Comparison of ENCODE assay signal across 9 cellular contexts in the genomic region with DNA sequence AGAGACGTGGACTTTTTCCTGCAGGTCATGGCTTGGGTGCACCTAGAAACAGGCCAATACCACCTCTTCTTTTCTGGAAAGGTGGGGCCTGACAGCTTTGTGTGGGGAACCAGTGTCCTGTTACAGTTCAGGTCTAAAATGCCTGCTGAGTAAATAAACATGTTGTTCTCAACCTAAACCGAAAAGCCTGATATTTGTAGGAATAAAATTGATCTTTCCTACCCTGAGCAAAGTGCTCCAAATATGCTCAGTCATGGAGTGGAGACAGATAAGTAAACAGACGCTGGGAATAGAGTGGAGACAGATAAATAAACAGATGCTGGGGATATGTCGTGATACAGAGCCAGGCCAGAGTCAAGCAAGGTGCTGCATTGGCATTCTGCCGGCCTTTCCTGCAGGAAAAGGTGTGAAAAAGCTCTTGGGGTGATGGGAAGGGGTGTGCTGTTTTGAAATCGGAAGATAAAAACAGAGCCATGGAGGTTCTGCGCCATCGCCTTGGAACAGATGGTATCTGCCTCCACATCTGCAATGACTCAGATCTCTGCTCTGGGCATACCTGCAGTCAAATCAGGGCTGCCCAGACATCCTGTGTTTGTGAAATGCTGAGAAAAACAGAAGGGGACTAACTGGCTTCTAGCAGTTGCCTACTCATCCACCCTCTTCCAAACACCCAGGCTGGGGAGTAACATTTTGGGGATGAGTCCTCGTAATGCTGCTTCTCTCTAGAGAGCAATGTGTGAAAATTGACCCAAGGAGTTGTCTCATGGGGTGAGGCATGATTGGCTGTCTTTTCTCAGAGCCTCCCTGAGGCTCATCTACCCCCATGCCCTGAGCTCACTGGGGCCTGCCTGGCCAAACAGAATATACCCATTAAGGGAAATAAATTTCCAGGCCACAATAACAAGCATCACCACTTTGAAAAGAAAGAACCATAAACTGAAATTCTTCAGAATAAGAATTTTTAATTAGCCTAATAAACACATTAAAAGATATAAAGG. TPM values are rescaled to one million over a fixed set of nuclear protein-coding genes. Genes with fewer than 3 reads are reported as not detected.
A peak's percentile ranks its signal among the peaks of the same experiment; 100 is the strongest.
DNase-seq lines count a peak whose midpoint lies in the region; ATAC-seq and TF ChIP-seq lines count a peak whose summit lies in the region.
"Had no signal": no experiment of that assay in that cellular context is flagged by ENCODE, and none has a peak within 500 bp of the region (broad histone marks: within the 10 kb centered on the region; RNA-seq: fewer than 3 reads in every experiment).

No MANE protein-coding gene starts in this region.

- peaks cover 2% of the 10 kb centered on the region for H3K4me1 ChIP-seq in right cardiac atrium (ENCODE audit: control insufficient read depth, insufficient read depth, low read length)

- ATAC-seq in HG02642 (IDR thresholded peaks at IDR 0.05; ENCODE audit: poor library complexity, unreplicated experiment) (peak; percentile 84), SK-N-SH treated with all-trans-retinoic acid at 6 μM for 48 hours (peak; percentile 68), right cardiac atrium (no peak)

- DNase-seq in DMS 273 (lab: John Stamatoyannopoulos, UW; ENCODE audit: unreplicated experiment) = peak; percentile 72
- no peak for DNase-seq in DMS 273 treated with DMSO at 0.1 percent for 48 hours (lab: John Stamatoyannopoulos, UW)
- DNase-seq in middle frontal gyrus (ENCODE audit: extremely low spot score, low spot score) = peak; percentile 29
- no peak for DNase-seq in NCI-H1048 (lab: John Stamatoyannopoulos, UW)
- DNase-seq in right cardiac atrium = no peak
- no peak for DNase-seq in AG08395 (ENCODE audit: low spot score)

- no peaks in the 10 kb centered on the region for H3K27me3 ChIP-seq in right cardiac atrium (ENCODE audit: control insufficient read depth, insufficient read depth)

- H3K27ac ChIP-seq in right cardiac atrium (ENCODE audit: low read length) = no peak overlapping the region
- H3K27ac ChIP-seq: 22Rv1 had no signal

- no peaks in the 10 kb centered on the region for H3K9me3 ChIP-seq in right cardiac atrium (ENCODE audit: control insufficient read depth, low read length)

- intact Hi-C loops in right cardiac atrium (cut with DNase I) = no loop called here

- 58% methylated on average over 9 of the region's 9 CpGs for WGBS in right cardiac atrium

- no peak overlapping the region for H3K4me3 ChIP-seq in right cardiac atrium (ENCODE audit: low read length)

TF ChIP-seq in SK-N-SH treated with all-trans-retinoic acid at 6 μM for 48 hours, 23 proteins besides CTCF, POLR2A, EP300 and RAD21:
- no peak for TF ChIP-seq PATZ1 (CRISPR knock-in tag; IDR thresholded peaks at IDR 0.05; ENCODE audit: borderline replicate concordance)
- peak; percentile 83; the same call in 1 of the 2 replicates for TF ChIP-seq TCF4 (CRISPR knock-in tag; IDR thresholded peaks at IDR 0.05; ENCODE audit: borderline replicate concordance)

RNA-seq across cellular contexts. Expression of gene TRPV2, which starts 16.8 kb away (rescaled TPM):
- total RNA-seq in right cardiac atrium = 10 to 100 TPM in 3 of 4 donors, 1 to 10 TPM in 1; 7.1 to 19.6 (median 10.7) TPM
- 5.2 TPM for polyA plus RNA-seq in right cardiac atrium

RNA-seq across cellular contexts. Expression of gene UBB, which starts 17.7 kb away (rescaled TPM):
- total RNA-seq in right cardiac atrium = 1,000 to 10,000 TPM; 1,353 to 1,780 (median 1,568) TPM
- polyA plus RNA-seq in right cardiac atrium = 1,446 TPM

RNA-seq across cellular contexts. Expression of gene CENPV, which starts 45.3 kb away (rescaled TPM):
- 10 to 100 TPM; 16.4 to 19.2 (median 18.8) TPM for total RNA-seq in right cardiac atrium
- 14.5 TPM for polyA plus RNA-seq in right cardiac atrium

Comparison
In these comparisons a context has a peak if more than half of its experiments do, and no peak if none do; other contexts are left out.
1. DNase-seq: peak in DMS 273 (single experiment) and middle frontal gyrus (single experiment); none in DMS 273 treated with DMSO at 0.1 percent for 48 hours (single experiment), NCI-H1048 (single experiment), right cardiac atrium (0 of 3) and AG08395 (single experiment).
2. ATAC-seq: peak in HG02642 (single experiment) and SK-N-SH treated with all-trans-retinoic acid at 6 μM for 48 hours (single experiment); none in right cardiac atrium (0 of 2).